Comparison of ENCODE assay signal across 24 cellular contexts in the genomic region with DNA sequence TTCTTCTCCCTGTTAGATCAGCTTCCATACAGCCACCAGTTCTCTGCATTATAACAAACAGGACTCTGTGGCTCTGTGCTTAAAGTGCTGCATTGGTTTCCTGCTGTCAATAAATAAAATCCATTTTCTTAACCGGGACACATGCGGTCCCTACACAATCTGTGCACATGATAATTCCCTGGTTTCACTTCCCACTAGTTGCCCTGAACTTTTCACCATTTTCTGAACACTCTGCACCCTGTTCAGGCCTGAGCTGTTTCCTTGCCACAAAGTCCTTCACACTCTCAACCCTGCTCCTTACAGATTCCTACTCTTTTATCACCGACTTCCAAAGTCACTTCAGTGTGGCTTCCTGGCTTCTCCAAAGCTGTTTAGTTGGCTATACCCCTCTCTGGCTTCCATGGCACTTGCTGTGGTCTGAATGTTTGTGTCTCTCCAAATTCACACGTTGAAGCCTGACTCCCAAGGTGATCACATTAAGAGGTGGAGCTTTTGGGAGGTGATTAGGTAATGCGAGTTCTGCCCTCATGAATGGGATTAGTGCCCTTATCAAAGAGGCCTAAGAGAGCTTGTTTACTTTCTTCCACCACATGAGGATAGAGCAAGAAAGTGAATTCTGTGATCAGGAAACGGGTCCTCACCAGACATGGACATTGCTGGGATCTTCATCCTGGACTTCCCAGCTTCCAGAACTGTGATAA.
A peak's percentile ranks its signal among the peaks of the same experiment; 100 is the strongest.
DNase-seq lines count a peak whose midpoint lies in the region; ATAC-seq and TF ChIP-seq lines count a peak whose summit lies in the region.
"Had no signal": no experiment of that assay in that cellular context is flagged by ENCODE, and none has a peak within 500 bp of the region (broad histone marks: within the 10 kb centered on the region; RNA-seq: fewer than 3 reads in every experiment).

No MANE protein-coding gene starts in this region.

- intact Hi-C loops in CD4-positive, alpha-beta T cell (cut with DNase I, micrococcal nuclease): no loop called here
- intact Hi-C loops in body of pancreas (cut with DNase I): no loop called here

- POLR2A ChIA-PET in CD4-positive, alpha-beta T cell (lab: Charles Lee): interaction anchor here (1.4 kb wide), 1 partner anchor 9 kb away, joined by 6 read pairs; no protein-coding TSS in a partner anchor

- no peak overlapping the region for H3K9ac ChIP-seq in endodermal cell (ENCODE audit: extremely low read depth, low read length, poor library complexity, severe bottlenecking)

- H3K4me3 ChIP-seq in endodermal cell (ENCODE audit: low read length) (peak overlapping the region; percentile 54), body of pancreas (no peak overlapping the region)
- H3K4me3 ChIP-seq: hepatocyte had no signal

- TF ChIP-seq CTCF in CD4-positive, alpha-beta T cell (IDR thresholded peaks at IDR 0.05): no peak
- TF ChIP-seq CTCF in endodermal cell (conservative IDR thresholded peaks at IDR 0.05): no peak
- no peak for TF ChIP-seq CTCF in nephron (IDR thresholded peaks at IDR 0.05; ENCODE audit: unreplicated experiment in 3 of 3)
- TF ChIP-seq CTCF in body of pancreas (IDR thresholded peaks at IDR 0.05): no peak

- H3K4me3 Mint-ChIP-seq in CD4-positive, alpha-beta T cell: no peak overlapping the region
- H3K4me3 Mint-ChIP-seq in endodermal cell (no peak overlapping the region), nephron (no peak overlapping the region)
- H3K4me3 Mint-ChIP-seq: activated CD4-positive, alpha-beta memory T cell treated with anti-CD3 and anti-CD28 coated beads, Interleukin-2, amount 10 ng/mL, durations not matched to agents 7 days and 5 days; CD8-positive, alpha-beta T cell; stimulated activated naive CD8-positive, alpha-beta T cell treated with anti-CD3 and anti-CD28 coated beads, Interleukin-15, amount 100 ng/mL, for 72 hours had no signal

- no peak for ATAC-seq in CD4-positive, alpha-beta T cell (ENCODE audit: poor library complexity)
- ATAC-seq in HG03521 (IDR thresholded peaks at IDR 0.05; ENCODE audit: unreplicated experiment) (no peak), body of pancreas (no peak), HG03442 (IDR thresholded peaks at IDR 0.05; ENCODE audit: unreplicated experiment) (no peak)
- ATAC-seq: CD8-positive, alpha-beta T cell; Panc1; stimulated activated naive CD8-positive, alpha-beta T cell treated with anti-CD3 and anti-CD28 coated beads, Interleukin-15, amount 100 ng/mL, for 72 hours had no signal

- 46 to 65% methylated on average over 5 to 6 of the region's 6 CpGs for WGBS in endodermal cell (ENCODE audit: insufficient coverage in 1 of 2, insufficient read length in 1 of 2), 2 experiments
- WGBS in body of pancreas, 2 donors: 63 to 66% methylated on average over 6 of the region's 6 CpGs

- no peaks in the 10 kb centered on the region for H3K9me3 Mint-ChIP-seq in CD4-positive, alpha-beta T cell
- H3K9me3 Mint-ChIP-seq in endodermal cell (no peaks in the 10 kb centered on the region), nephron (no peaks in the 10 kb centered on the region)
- H3K9me3 Mint-ChIP-seq: activated CD4-positive, alpha-beta memory T cell treated with anti-CD3 and anti-CD28 coated beads, Interleukin-2, amount 10 ng/mL, durations not matched to agents 7 days and 5 days; CD8-positive, alpha-beta T cell; stimulated activated naive CD8-positive, alpha-beta T cell treated with anti-CD3 and anti-CD28 coated beads, Interleukin-15, amount 100 ng/mL, for 72 hours had no signal

- peaks cover 16% of the 10 kb centered on the region for H3K4me1 ChIP-seq in endodermal cell (ENCODE audit: control insufficient read depth, insufficient read depth, low read length)
- no peaks in the 10 kb centered on the region for H3K4me1 ChIP-seq in body of pancreas

- no peaks in the 10 kb centered on the region for H3K9me3 ChIP-seq in CD4-positive, alpha-beta T cell (ENCODE audit: control insufficient read depth, low read length)
- H3K9me3 ChIP-seq in endodermal cell (ENCODE audit: control insufficient read depth, low read length): no peaks in the 10 kb centered on the region
- no peaks in the 10 kb centered on the region for H3K9me3 ChIP-seq in body of pancreas

- no peak overlapping the region for H3K27ac ChIP-seq in CD4-positive, alpha-beta T cell (ENCODE audit: low read depth, low read length)
- H3K27ac ChIP-seq in endodermal cell (ENCODE audit: low read depth, low read length) (no peak overlapping the region), body of pancreas (no peak overlapping the region)
- H3K27ac ChIP-seq: hepatocyte had no signal

- H3K27me3 Mint-ChIP-seq in CD4-positive, alpha-beta T cell: no peaks in the 10 kb centered on the region
- H3K27me3 Mint-ChIP-seq in endodermal cell (ENCODE audit: insufficient read depth) (peaks cover 63% of the 10 kb centered on the region), nephron (ENCODE audit: low read depth) (no peaks in the 10 kb centered on the region)
- H3K27me3 Mint-ChIP-seq: activated CD4-positive, alpha-beta memory T cell treated with anti-CD3 and anti-CD28 coated beads, Interleukin-2, amount 10 ng/mL, durations not matched to agents 7 days and 5 days; stimulated activated naive CD8-positive, alpha-beta T cell treated with anti-CD3 and anti-CD28 coated beads, Interleukin-15, amount 100 ng/mL, for 72 hours had no signal

- peak overlapping the region; percentile 24 for H3K27ac Mint-ChIP-seq in CD4-positive, alpha-beta T cell
- H3K27ac Mint-ChIP-seq in endodermal cell: peak overlapping the region; percentile 16
- peak overlapping the region in 2 of 3 experiments; percentile 26 to 55 for H3K27ac Mint-ChIP-seq in nephron
- H3K27ac Mint-ChIP-seq: activated CD4-positive, alpha-beta memory T cell treated with anti-CD3 and anti-CD28 coated beads, Interleukin-2, amount 10 ng/mL, durations not matched to agents 7 days and 5 days; CD8-positive, alpha-beta T cell; stimulated activated naive CD8-positive, alpha-beta T cell treated with anti-CD3 and anti-CD28 coated beads, Interleukin-15, amount 100 ng/mL, for 72 hours had no signal

- H3K36me3 Mint-ChIP-seq in CD4-positive, alpha-beta T cell (ENCODE audit: low read depth): no peaks in the 10 kb centered on the region
- H3K36me3 Mint-ChIP-seq in endodermal cell (ENCODE audit: low read depth): no peaks in the 10 kb centered on the region
- no peaks in the 10 kb centered on the region for H3K36me3 Mint-ChIP-seq in nephron (ENCODE audit: low read depth)
- H3K36me3 Mint-ChIP-seq: CD8-positive, alpha-beta T cell had no signal

- H3K27me3 ChIP-seq in CD4-positive, alpha-beta T cell (ENCODE audit: control insufficient read depth, insufficient read depth, low read length): no peaks in the 10 kb centered on the region
- H3K27me3 ChIP-seq in endodermal cell (ENCODE audit: control insufficient read depth, insufficient read depth, low read length, poor library complexity, severe bottlenecking) (peaks cover 68% of the 10 kb centered on the region), body of pancreas (no peaks in the 10 kb centered on the region)
- H3K27me3 ChIP-seq: hepatocyte had no signal

- H3K4me1 Mint-ChIP-seq in CD4-positive, alpha-beta T cell (ENCODE audit: low read depth): peaks cover 40% of the 10 kb centered on the region
- peaks cover 31% of the 10 kb centered on the region for H3K4me1 Mint-ChIP-seq in endodermal cell
- peaks cover 21% of the 10 kb centered on the region for H3K4me1 Mint-ChIP-seq in nephron

- DNase-seq in CD4-positive, alpha-beta T cell: no peak
- DNase-seq in NCI-H82 treated with DMSO at 0.1 percent for 48 hours (lab: John Stamatoyannopoulos, UW; ENCODE audit: unreplicated experiment): peak; percentile 18
- peak; percentile 77 for DNase-seq in endodermal cell
- DNase-seq in NCI-H1694 treated with DMSO at 0.1 percent for 48 hours (lab: John Stamatoyannopoulos, UW): no peak
- DNase-seq in body of pancreas: no peak
- DNase-seq: activated CD4-positive, alpha-beta memory T cell treated with anti-CD3 and anti-CD28 coated beads, Interleukin-2, amount 10 ng/mL, durations not matched to agents 7 days and 5 days; activated CD4-positive, CD25-positive, alpha-beta regulatory T cell; activated T-cell treated with anti-CD3 and anti-CD28 coated beads for 4 hours; CD8-positive, alpha-beta T cell; DMS53; GOT3; islet precursor cell; KG1; mammary epithelial cell; NCI-H1105 treated with DMSO at 0.1 percent for 48 hours; NCI-H526 treated with DMSO at 0.1 percent for 48 hours; posterior cingulate gyrus; stimulated activated naive CD8-positive, alpha-beta T cell treated with anti-CD3 and anti-CD28 coated beads, Interleukin-15, amount 100 ng/mL, for 72 hours; trophoblast cell had no signal

- no peak for TF ChIP-seq POLR2A in body of pancreas (IDR thresholded peaks at IDR 0.05)

- CTCF ChIA-PET in CD4-positive, alpha-beta T cell (lab: Charles Lee): no interaction called here

- H3K36me3 ChIP-seq in endodermal cell (ENCODE audit: control insufficient read depth, insufficient read depth, low read length) (no peaks in the 10 kb centered on the region), body of pancreas (replicated peaks in 1 of 2; ENCODE audit: insufficient read depth in 1 of 2, low read depth in 2 of 2) (no peaks in the 10 kb centered on the region)

Comparison
In these comparisons a context has a peak if more than half of its experiments do, and no peak if none do; other contexts are left out.
1. DNase-seq: peak in NCI-H82 treated with DMSO at 0.1 percent for 48 hours (single experiment) and endodermal cell (single experiment); none in CD4-positive, alpha-beta T cell (0 of 10), NCI-H1694 treated with DMSO at 0.1 percent for 48 hours (single experiment) and body of pancreas (0 of 4).
2. Peak in every context shown above with its lines, with median percentiles within 50 percentile points of each other: H3K27ac Mint-ChIP-seq.